Comparison of ENCODE assay signal across 15 cellular contexts in the genomic region with DNA sequence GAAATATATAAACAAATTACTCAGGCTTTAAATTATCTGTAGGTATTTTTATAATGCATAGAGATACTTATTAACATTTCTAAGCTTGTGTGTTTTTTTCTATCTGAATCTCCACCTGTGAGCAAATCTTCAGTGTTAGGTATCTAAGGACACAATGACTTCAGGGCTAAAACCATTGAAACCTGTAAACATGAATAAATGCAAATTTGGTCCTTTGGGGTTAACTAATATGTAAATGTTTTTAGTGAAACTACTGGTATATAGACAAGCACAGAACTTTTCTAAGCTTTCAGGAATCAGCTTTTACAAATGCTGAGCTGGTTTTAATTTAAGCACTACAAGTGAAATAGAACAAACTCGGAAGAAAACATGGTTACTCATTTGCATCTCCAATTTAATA.
DNase-seq lines count a peak whose midpoint lies in the region; ATAC-seq lines count a peak whose summit lies in the region.
"Had no signal": no experiment of that assay in that cellular context is flagged by ENCODE, and none has a peak within 500 bp of the region (broad histone marks: within the 10 kb centered on the region; RNA-seq: fewer than 3 reads in every experiment).

No MANE protein-coding gene starts in this region.

- peaks cover 5% of the 10 kb centered on the region for H3K4me1 ChIP-seq in adipocyte (ENCODE audit: control insufficient read depth, insufficient read depth, low read length)
- peaks cover 0 to 13% of the 10 kb centered on the region in 2 donors for H3K4me1 ChIP-seq in muscle layer of duodenum (ENCODE audit: control insufficient read depth in 1 of 2, insufficient read depth in 2 of 2, low read length in 2 of 2)
- H3K4me1 ChIP-seq in urinary bladder (ENCODE audit: insufficient read depth) = no peaks in the 10 kb centered on the region
- H3K4me1 ChIP-seq: colonic mucosa, spleen had no signal

- whole genome bisulfite sequencing in urinary bladder = 16% methylated on average over 1 of the region's 1 CpG

- no peaks in the 10 kb centered on the region for H3K36me3 ChIP-seq in adipocyte (ENCODE audit: control insufficient read depth, insufficient read depth, low read length, severe bottlenecking)
- no peaks in the 10 kb centered on the region for H3K36me3 ChIP-seq in muscle layer of duodenum (ENCODE audit: control insufficient read depth in 1 of 2, insufficient read depth in 2 of 2, low read length in 2 of 2)
- H3K36me3 ChIP-seq in urinary bladder (ENCODE audit: insufficient read depth) = no peaks in the 10 kb centered on the region
- H3K36me3 ChIP-seq: colonic mucosa, spleen had no signal

- ATAC-seq in GM18519 (IDR thresholded peaks at IDR 0.05; ENCODE audit: low FRiP score, unreplicated experiment) = no peak
- ATAC-seq: T-cell had no signal

- no peaks in the 10 kb centered on the region for H3K9me3 ChIP-seq in adipocyte (ENCODE audit: control insufficient read depth, low read length)
- H3K9me3 ChIP-seq in muscle layer of duodenum (ENCODE audit: control insufficient read depth in 1 of 2, low read length in 2 of 2) = no peaks in the 10 kb centered on the region
- H3K9me3 ChIP-seq: colonic mucosa, spleen had no signal

- peak; percentile 50 for DNase-seq in NCI-H748 (lab: John Stamatoyannopoulos, UW; ENCODE audit: unreplicated experiment)
- DNase-seq in NCI-H748 treated with DMSO at 0.1 percent for 48 hours (lab: John Stamatoyannopoulos, UW) = no peak
- DNase-seq in adipocyte (ENCODE audit: low read depth) = no peak
- no peak for DNase-seq in cortex of kidney (lab: John Stamatoyannopoulos, UW)
- DNase-seq in RKO (ENCODE audit: low spot score) = no peak
- DNase-seq: 8988T; activated CD4-positive, alpha-beta T cell treated with anti-CD3 and anti-CD28 coated beads, Interleukin-2, amount 50 U/mL, for 48 hours; activated naive CD4-positive, alpha-beta T cell treated with anti-CD3 and anti-CD28 coated beads, Interleukin-2, amount 50 U/mL, for 16 hours; colonic mucosa; NCI-H1105; spleen; T-cell had no signal

- peak overlapping the region; percentile 77 for H3K9ac ChIP-seq in adipocyte (ENCODE audit: low read length)

- H3K27ac ChIP-seq in muscle layer of duodenum (ENCODE audit: low read length) = peak overlapping the region; percentile 53
- no peak overlapping the region for H3K27ac ChIP-seq in urinary bladder (ENCODE audit: low read depth)

- H3K27me3 ChIP-seq in adipocyte (replicated peaks; ENCODE audit: control insufficient read depth, insufficient read depth, low read length) (no peaks in the 10 kb centered on the region), muscle layer of duodenum (ENCODE audit: low read depth, low read length) (no peaks in the 10 kb centered on the region)
- H3K27me3 ChIP-seq: colonic mucosa had no signal

- H3K4me3 ChIP-seq in adipocyte (ENCODE audit: low read length) (peak overlapping the region; percentile 77), muscle layer of duodenum (ENCODE audit: low read depth in 1 of 2, low read length in 2 of 2) (peak overlapping the region; percentile 49 to 52), urinary bladder (ENCODE audit: low read depth, low read length) (peak overlapping the region; percentile 10)
- H3K4me3 ChIP-seq: colonic mucosa had no signal

Comparison
In these comparisons a context has a peak if more than half of its experiments do, and no peak if none do; other contexts are left out.
1. H3K4me3 ChIP-seq: peak in every context shown above with its lines; median percentile 77 in adipocyte; 50 in muscle layer of duodenum; 10 in urinary bladder.